10 cellular contexts compared by ENCODE assay signal in genomic region chr1:223716302-223716862, GRCh38. TPM values are rescaled to one million over a fixed set of nuclear protein-coding genes. Genes with fewer than 3 reads are reported as not detected.
DNase-seq lines count a peak whose midpoint lies in the region; ATAC-seq, FAIRE-seq and TF ChIP-seq lines count a peak whose summit lies in the region.
"Had no signal": no experiment of that assay in that cellular context is flagged by ENCODE, and none has a peak within 500 bp of the region (broad histone marks: within the 10 kb centered on the region; RNA-seq: fewer than 3 reads in every experiment).

No MANE protein-coding gene starts in this region.

- peaks cover 45% of the 10 kb centered on the region for H3K36me3 Mint-ChIP-seq in central memory CD8-positive, alpha-beta T cell (ENCODE audit: insufficient read depth)

- H2AFZ ChIP-seq in OCI-LY7 (ENCODE audit: low read length) = no peak overlapping the region

- peak overlapping the region; percentile 79 for H3K27ac Mint-ChIP-seq in central memory CD8-positive, alpha-beta T cell (ENCODE audit: low read depth)

- no peaks in the 10 kb centered on the region for H3K27me3 Mint-ChIP-seq in central memory CD8-positive, alpha-beta T cell

- peaks cover 66% of the 10 kb centered on the region for H3K4me1 Mint-ChIP-seq in central memory CD8-positive, alpha-beta T cell

- H3K36me3 ChIP-seq in small intestine (ENCODE audit: control insufficient read depth in 2 of 2, insufficient read depth in 2 of 2, low read length in 2 of 2) = peaks cover 0 to 2% of the 10 kb centered on the region in 2 donors
- H3K36me3 ChIP-seq in OCI-LY7 (ENCODE audit: insufficient read depth, low read length) = no peaks in the 10 kb centered on the region

- no peak overlapping the region for H3K4me2 ChIP-seq in OCI-LY7 (ENCODE audit: low read length)

- CTCF ChIA-PET in OCI-LY7 (lab: Charles Lee; ENCODE audit: unreplicated experiment) = no interaction called here

- peaks cover 5 to 20% of the 10 kb centered on the region in 2 donors for H3K4me1 ChIP-seq in small intestine (ENCODE audit: control insufficient read depth in 2 of 2, insufficient read depth in 1 of 2, low read depth in 1 of 2, low read length in 1 of 2)
- H3K4me1 ChIP-seq in OCI-LY7 (ENCODE audit: insufficient read depth, low read length, poor library complexity, severe bottlenecking) = no peaks in the 10 kb centered on the region

- BruUV-seq in OCI-LY7 (replicated peaks; lab: Mats Ljungman, UMichigan) = no TSS peak

- H3K9me2 ChIP-seq in OCI-LY7 (ENCODE audit: insufficient read depth, low read length) = no peaks in the 10 kb centered on the region

- no peaks in the 10 kb centered on the region for H3K27me3 ChIP-seq in small intestine (ENCODE audit: control insufficient read depth in 2 of 2, insufficient read depth in 2 of 2, low read length in 2 of 2)

- H3K4me3 ChIP-seq in small intestine (ENCODE audit: low read depth in 1 of 2, low read length in 2 of 2) (no peak overlapping the region), OCI-LY7 (ENCODE audit: low read depth, low read length, poor library complexity, severe bottlenecking) (no peak overlapping the region)

- no peak for FAIRE-seq in small intestine (lab: Jason Lieb, UNC)

- H3K4me3 Mint-ChIP-seq in central memory CD8-positive, alpha-beta T cell = peak overlapping the region; percentile 77
- H3K4me3 Mint-ChIP-seq: neural crest cell had no signal

- intact Hi-C loops in OCI-LY7 (cut with micrococcal nuclease; ENCODE audit: unreplicated experiment) = no loop called here

- TF ChIP-seq CTCF in OCI-LY7 (conservative IDR thresholded peaks at IDR 0.05; ENCODE audit: low read length) = no peak

- H3K9me3 ChIP-seq in small intestine (ENCODE audit: control insufficient read depth, low read depth) (no peaks in the 10 kb centered on the region), OCI-LY7 (ENCODE audit: low read length) (no peaks in the 10 kb centered on the region)

- 49 to 66% (median 57%) methylated on average over 7 of the region's 7 CpGs for WGBS in small intestine, 3 donors

- H3K79me2 ChIP-seq in OCI-LY7 (ENCODE audit: insufficient read depth, low read depth, low read length) = no peaks in the 10 kb centered on the region

- no peaks in the 10 kb centered on the region for H4K20me1 ChIP-seq in OCI-LY7 (ENCODE audit: insufficient read depth, low read length)

- H3K27ac ChIP-seq in small intestine (ENCODE audit: low read depth in 1 of 2, low read length in 1 of 2) (peak overlapping the region; percentile 25 to 34), OCI-LY7 (ENCODE audit: low read depth, low read length, poor library complexity, severe bottlenecking) (no peak overlapping the region)

- POLR2A ChIA-PET in OCI-LY7 (lab: Charles Lee) = interaction anchor here (0.6 to 1.1 kb wide), 2 partner anchors 22 to 1550 kb away, joined by 3 to 4 read pairs; no protein-coding TSS in a partner anchor

- H3K9me3 Mint-ChIP-seq in central memory CD8-positive, alpha-beta T cell = no peaks in the 10 kb centered on the region
- H3K9me3 Mint-ChIP-seq: neural crest cell had no signal

- peak; percentile 47 for ATAC-seq in GM18868 (IDR thresholded peaks at IDR 0.05; ENCODE audit: unreplicated experiment)
- peak; percentile 44 for ATAC-seq in HG02798 (IDR thresholded peaks at IDR 0.05; ENCODE audit: poor library complexity, unreplicated experiment)
- ATAC-seq in central memory CD8-positive, alpha-beta T cell (replicated peaks; ENCODE audit: extremely low read depth, poor library complexity, severe bottlenecking) = peak; percentile 76
- no peak for ATAC-seq in HG02759 (IDR thresholded peaks at IDR 0.05; ENCODE audit: unreplicated experiment)

- DNase-seq in SKM-1 (lab: John Stamatoyannopoulos, UW; ENCODE audit: unreplicated experiment) (peak; percentile 46), small intestine (peak; percentile 52), NCI-H82 treated with DMSO at 0.1 percent for 48 hours (lab: John Stamatoyannopoulos, UW; ENCODE audit: unreplicated experiment) (no peak), OCI-LY7 (ENCODE audit: low spot score) (no peak)
- DNase-seq in central memory CD8-positive, alpha-beta T cell (ENCODE audit: low spot score in 2 of 2) = peak in 1 of 2 donors; percentile 61

RNA-seq across cellular contexts. Expression of gene CAPN2, which starts 4.0 kb away (rescaled TPM):
- 100 to 1,000 TPM in 1 of 3 donors, 10 to 100 TPM in 2; 47.0 to 115 (median 68.8) TPM for polyA plus RNA-seq in small intestine
- total RNA-seq in OCI-LY7 (2014; rRNA removed; shearing (Covaris generic)) = not detected in 2 replicates
- total RNA-seq in OCI-LY7 (2022) = 0.52 TPM in 1 of 2 replicates, not detected in the other

RNA-seq across cellular contexts. Expression of gene CAPN8, which starts 50.9 kb away (rescaled TPM):
- 10 to 100 TPM in 1 of 3 donors, 1 to 10 TPM in 2; 5.1 to 13.6 (median 10.0) TPM for polyA plus RNA-seq in small intestine
- total RNA-seq in OCI-LY7 (2014; rRNA removed; shearing (Covaris generic)) = not detected in 2 replicates
- total RNA-seq in OCI-LY7 (2022) = not detected in 2 replicates
- total RNA-seq: neural crest cell; T-helper 1 cell treated with Interleukin-12 subunit alpha and Interleukin-12 subunit beta and Interleukin-4 antibody, amounts not matched to agents 30 ng/mL and 1 ng/mL, for 36 hours had no signal

Comparison
In these comparisons a context has a peak if more than half of its experiments do, and no peak if none do; other contexts are left out.
1. DNase-seq: peak in SKM-1 (single experiment) and small intestine (single experiment); none in NCI-H82 treated with DMSO at 0.1 percent for 48 hours (single experiment) and OCI-LY7 (single experiment).